ENCODE assay signal across 22 cellular contexts in the genomic region with DNA sequence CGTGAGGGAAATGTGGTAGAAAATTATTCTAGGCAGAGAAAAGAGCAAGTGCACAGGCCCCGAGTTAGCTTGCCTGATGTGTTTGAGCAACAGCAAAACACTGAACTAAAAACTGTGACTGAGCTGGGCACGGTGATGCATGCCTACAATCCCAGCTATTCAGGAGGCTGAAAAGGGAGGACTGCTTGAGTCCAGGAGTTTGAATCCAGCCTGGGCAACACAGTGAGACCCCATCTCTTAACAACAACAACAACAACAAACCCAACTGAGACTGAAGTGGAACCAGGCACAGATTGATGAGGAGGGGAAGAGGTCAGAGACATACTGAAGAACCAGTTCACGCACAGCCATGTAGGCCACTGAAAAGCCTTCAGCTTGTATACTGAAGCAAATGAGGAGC. TPM values are rescaled to one million over a fixed set of nuclear protein-coding genes. Genes with fewer than 3 reads are reported as not detected.
DNase-seq lines count a peak whose midpoint lies in the region; ATAC-seq and TF ChIP-seq lines count a peak whose summit lies in the region.
"Had no signal": no experiment of that assay in that cellular context is flagged by ENCODE, and none has a peak within 500 bp of the region (broad histone marks: within the 10 kb centered on the region; RNA-seq: fewer than 3 reads in every experiment).

No MANE protein-coding gene starts in this region.

- peaks cover 10% of the 10 kb centered on the region for H3K36me3 Mint-ChIP-seq in activated naive CD4-positive, alpha-beta T cell treated with anti-CD3 and anti-CD28 coated beads, Interleukin-2, amount 50 U/mL, for 24 hours
- peaks cover 0 to 10% of the 10 kb centered on the region in 2 donors for H3K36me3 Mint-ChIP-seq in activated naive CD4-positive, alpha-beta T cell treated with anti-CD3 and anti-CD28 coated beads, Interleukin-2, amount 50 U/mL, for 72 hours
- peaks cover 17% of the 10 kb centered on the region for H3K36me3 Mint-ChIP-seq in CD4-positive, CD25-positive, alpha-beta regulatory T cell
- H3K36me3 Mint-ChIP-seq in T-helper 17 cell (ENCODE audit: low read depth) (peaks cover 3% of the 10 kb centered on the region), brain (peaks cover 14% of the 10 kb centered on the region), glutamatergic neuron (ENCODE audit: unreplicated experiment) (no peaks in the 10 kb centered on the region)

- no peaks in the 10 kb centered on the region for H3K36me3 ChIP-seq in CD4-positive, CD25-positive, alpha-beta regulatory T cell (ENCODE audit: control insufficient read depth, insufficient read depth, low read length)
- no peaks in the 10 kb centered on the region for H3K36me3 ChIP-seq in BE2C

- H3K27ac ChIP-seq in CD4-positive, CD25-positive, alpha-beta regulatory T cell (ENCODE audit: insufficient read depth, low read length, poor library complexity, severe bottlenecking): no peak overlapping the region
- H3K27ac ChIP-seq: 22Rv1; BLaER1 treated with 17β-estradiol and CSF1 and Interleukin-3, amounts not matched to agents 10 nM and 100 nM had no signal

- no peak for DNase-seq in activated naive CD4-positive, alpha-beta T cell treated with anti-CD3 and anti-CD28 coated beads, Interleukin-2, amount 50 U/mL, for 72 hours (ENCODE audit: low spot score in 2 of 2)
- no peak for DNase-seq in CD4-positive, CD25-positive, alpha-beta regulatory T cell
- no peak for DNase-seq in T-helper 17 cell
- no peak for DNase-seq in BE2C
- DNase-seq in glutamatergic neuron: no peak
- no peak for DNase-seq in NCI-H526 treated with DMSO at 0.1 percent for 48 hours (lab: John Stamatoyannopoulos, UW)
- DNase-seq: Calu3; CD4-positive, alpha-beta memory T cell; COR-L47; DMS53; DMS79 treated with DMSO at 0.1 percent for 48 hours; GF-D8; H9; HFFc6 had no signal

- ATAC-seq in activated naive CD4-positive, alpha-beta T cell treated with anti-CD3 and anti-CD28 coated beads, Interleukin-2, amount 50 U/mL, for 72 hours: no peak
- no peak for ATAC-seq in CD4-positive, CD25-positive, alpha-beta regulatory T cell (ENCODE audit: low read depth in 2 of 2)
- ATAC-seq in T-helper 17 cell: no peak
- ATAC-seq: GM23338, HCT116 had no signal

- no peaks in the 10 kb centered on the region for H3K27me3 Mint-ChIP-seq in activated naive CD4-positive, alpha-beta T cell treated with anti-CD3 and anti-CD28 coated beads, Interleukin-2, amount 50 U/mL, for 24 hours
- H3K27me3 Mint-ChIP-seq in CD4-positive, CD25-positive, alpha-beta regulatory T cell: no peaks in the 10 kb centered on the region
- no peaks in the 10 kb centered on the region for H3K27me3 Mint-ChIP-seq in T-helper 17 cell
- H3K27me3 Mint-ChIP-seq in brain: no peaks in the 10 kb centered on the region
- H3K27me3 Mint-ChIP-seq in glutamatergic neuron (ENCODE audit: unreplicated experiment): no peaks in the 10 kb centered on the region
- H3K27me3 Mint-ChIP-seq: B cell; CD4-positive, alpha-beta memory T cell had no signal

- H3K9me3 Mint-ChIP-seq in activated naive CD4-positive, alpha-beta T cell treated with anti-CD3 and anti-CD28 coated beads, Interleukin-2, amount 50 U/mL, for 24 hours: peaks cover 4% of the 10 kb centered on the region
- H3K9me3 Mint-ChIP-seq in activated naive CD4-positive, alpha-beta T cell treated with anti-CD3 and anti-CD28 coated beads, Interleukin-2, amount 50 U/mL, for 72 hours: peaks cover 0 to 4% of the 10 kb centered on the region in 2 donors
- peaks cover 0 to 9% (median 2%) of the 10 kb centered on the region in 7 donors for H3K9me3 Mint-ChIP-seq in CD4-positive, CD25-positive, alpha-beta regulatory T cell
- H3K9me3 Mint-ChIP-seq in brain (peaks cover 0 to 8% (median 7%) of the 10 kb centered on the region in 5 experiments), glutamatergic neuron (ENCODE audit: unreplicated experiment) (peaks cover 2% of the 10 kb centered on the region)
- H3K9me3 Mint-ChIP-seq: GM23338 had no signal

- H3K4me1 ChIP-seq in CD4-positive, CD25-positive, alpha-beta regulatory T cell (ENCODE audit: control insufficient read depth, insufficient read depth, low read length, poor library complexity, severe bottlenecking): no peaks in the 10 kb centered on the region
- no peaks in the 10 kb centered on the region for H3K4me1 ChIP-seq in BE2C

- TF ChIP-seq CTCF in brain (conservative IDR thresholded peaks at IDR 0.05) (no peak), BE2C (IDR thresholded peaks at IDR 0.05; ENCODE audit: low read depth, low read length) (no peak), glutamatergic neuron (IDR thresholded peaks at IDR 0.05; ENCODE audit: partially characterized antibody, unreplicated experiment) (no peak)

- H3K4me3 Mint-ChIP-seq in activated naive CD4-positive, alpha-beta T cell treated with anti-CD3 and anti-CD28 coated beads, Interleukin-2, amount 50 U/mL, for 24 hours: no peak overlapping the region
- no peak overlapping the region for H3K4me3 Mint-ChIP-seq in CD4-positive, CD25-positive, alpha-beta regulatory T cell
- H3K4me3 Mint-ChIP-seq in T-helper 17 cell (no peak overlapping the region), brain (no peak overlapping the region), glutamatergic neuron (ENCODE audit: unreplicated experiment) (no peak overlapping the region)
- H3K4me3 Mint-ChIP-seq: B cell; CD14-positive monocyte; CD4-positive, alpha-beta memory T cell; GM23338; H9; HFFc6 had no signal

- H3K27ac Mint-ChIP-seq in activated naive CD4-positive, alpha-beta T cell treated with anti-CD3 and anti-CD28 coated beads, Interleukin-2, amount 50 U/mL, for 24 hours: peak overlapping the region; percentile 30
- H3K27ac Mint-ChIP-seq in activated naive CD4-positive, alpha-beta T cell treated with anti-CD3 and anti-CD28 coated beads, Interleukin-2, amount 50 U/mL, for 72 hours: no peak overlapping the region
- H3K27ac Mint-ChIP-seq in CD4-positive, CD25-positive, alpha-beta regulatory T cell: peak overlapping the region in 2 of 3 donors; percentile 11 to 50
- peak overlapping the region; percentile 9 for H3K27ac Mint-ChIP-seq in T-helper 17 cell
- peak overlapping the region in 3 of 5 experiments; percentile 46 to 92 (median 89) for H3K27ac Mint-ChIP-seq in brain
- no peak overlapping the region for H3K27ac Mint-ChIP-seq in glutamatergic neuron (ENCODE audit: unreplicated experiment)
- H3K27ac Mint-ChIP-seq: B cell, CD14-positive monocyte, GM23338, H9, HFFc6 had no signal

- H3K9me3 ChIP-seq in CD4-positive, CD25-positive, alpha-beta regulatory T cell (ENCODE audit: control insufficient read depth in 2 of 2, low read length in 2 of 2): peaks cover 4 to 7% of the 10 kb centered on the region in 2 experiments
- H3K9me3 ChIP-seq in T-helper 17 cell (ENCODE audit: control insufficient read depth, low read length, poor library complexity, severe bottlenecking): no peaks in the 10 kb centered on the region
- no peaks in the 10 kb centered on the region for H3K9me3 ChIP-seq in BE2C

- H3K4me3 ChIP-seq in CD4-positive, CD25-positive, alpha-beta regulatory T cell (ENCODE audit: low read depth, low read length): no peak overlapping the region
- H3K4me3 ChIP-seq in BE2C (ENCODE audit: low read depth, low read length): no peak overlapping the region
- H3K4me3 ChIP-seq: BLaER1 treated with 17β-estradiol and CSF1 and Interleukin-3, amounts not matched to agents 10 nM and 100 nM; GM23338 had no signal

- peaks cover 31% of the 10 kb centered on the region for H3K4me1 Mint-ChIP-seq in activated naive CD4-positive, alpha-beta T cell treated with anti-CD3 and anti-CD28 coated beads, Interleukin-2, amount 50 U/mL, for 24 hours
- peaks cover 10 to 41% (median 22%) of the 10 kb centered on the region in 4 donors for H3K4me1 Mint-ChIP-seq in CD4-positive, CD25-positive, alpha-beta regulatory T cell
- H3K4me1 Mint-ChIP-seq in T-helper 17 cell (peaks cover 12% of the 10 kb centered on the region), brain (peaks cover 46% of the 10 kb centered on the region), glutamatergic neuron (ENCODE audit: low read depth, unreplicated experiment) (peaks cover 5% of the 10 kb centered on the region)
- H3K4me1 Mint-ChIP-seq: B cell, CD14-positive monocyte had no signal

- H3K27me3 ChIP-seq in CD4-positive, CD25-positive, alpha-beta regulatory T cell (ENCODE audit: control insufficient read depth, insufficient read depth, low read length): no peaks in the 10 kb centered on the region
- H3K27me3 ChIP-seq in BE2C: no peaks in the 10 kb centered on the region
- H3K27me3 ChIP-seq: BLaER1 treated with 17β-estradiol and CSF1 and Interleukin-3, amounts not matched to agents 10 nM and 100 nM had no signal

RNA-seq across cellular contexts. Expression of a gene that starts 42.5 kb away (rescaled TPM):
- total RNA-seq in activated naive CD4-positive, alpha-beta T cell treated with anti-CD3 and anti-CD28 coated beads, Interleukin-2, amount 50 U/mL, for 72 hours: 10 to 100 TPM; 17.9 to 18.0 TPM
- total RNA-seq in CD4-positive, CD25-positive, alpha-beta regulatory T cell: 11.3 TPM
- 1 to 10 TPM; 1.7 to 4.8 (median 3.7) TPM for polyA plus RNA-seq in CD4-positive, CD25-positive, alpha-beta regulatory T cell
- 10 to 100 TPM in 1 of 2 donors, 1 to 10 TPM in 1; 7.2 to 10.5 TPM for total RNA-seq in T-helper 17 cell
- 2.8 TPM for polyA plus RNA-seq in brain (ENCODE audit: insufficient read depth, low read depth, low replicate concordance)
- 2.4 TPM for polyA plus RNA-seq in BE2C (2012; ENCODE audit: insufficient read depth, insufficient read length, low read depth)
- total RNA-seq in glutamatergic neuron (ENCODE audit: unreplicated experiment): 13.7 TPM

Comparison
In these comparisons a context has a peak if more than half of its experiments do, and no peak if none do; other contexts are left out.
1. H3K27ac Mint-ChIP-seq: peak in activated naive CD4-positive, alpha-beta T cell treated with anti-CD3 and anti-CD28 coated beads, Interleukin-2, amount 50 U/mL, for 24 hours (single experiment), CD4-positive, CD25-positive, alpha-beta regulatory T cell (2 of 3), T-helper 17 cell (single experiment) and brain (3 of 5); none in activated naive CD4-positive, alpha-beta T cell treated with anti-CD3 and anti-CD28 coated beads, Interleukin-2, amount 50 U/mL, for 72 hours (0 of 2) and glutamatergic neuron (single experiment).